ENCODE assay signal across 13 cellular contexts in the genomic region with DNA sequence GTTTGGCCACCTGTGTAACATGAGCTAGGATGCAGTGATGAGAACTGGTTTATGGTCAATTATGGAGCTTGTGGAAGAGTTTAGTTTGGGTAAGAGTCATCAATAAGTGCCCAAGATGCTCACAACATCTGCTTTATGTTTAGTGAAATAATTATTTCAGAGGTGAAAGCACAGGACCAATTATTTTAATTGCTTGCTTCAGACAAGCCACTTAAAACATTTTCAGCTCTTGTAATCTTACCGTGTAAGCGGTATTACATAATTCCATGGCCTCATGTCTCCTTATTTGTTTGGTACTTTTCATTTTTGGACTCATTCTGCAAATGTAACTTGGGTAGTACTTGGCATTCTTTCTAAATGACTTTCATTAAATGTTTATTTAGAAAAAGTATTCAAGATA. TPM values are rescaled to one million over a fixed set of nuclear protein-coding genes. Genes with fewer than 3 reads are reported as not detected.
DNase-seq lines count a peak whose midpoint lies in the region; ATAC-seq and TF ChIP-seq lines count a peak whose summit lies in the region.
"Had no signal": no experiment of that assay in that cellular context is flagged by ENCODE, and none has a peak within 500 bp of the region (broad histone marks: within the 10 kb centered on the region; RNA-seq: fewer than 3 reads in every experiment).

No MANE protein-coding gene starts in this region.

- H3K4me3 ChIP-seq in Loucy (ENCODE audit: low read length, poor library complexity, severe bottlenecking) (peak overlapping the region; percentile 86), mesenchymal stem cell (ENCODE audit: insufficient read depth in 1 of 2, low read depth in 1 of 2, low read length in 2 of 2) (no peak overlapping the region)
- H3K4me3 ChIP-seq: uterus had no signal

- no peak overlapping the region for H3K4ac ChIP-seq in mesenchymal stem cell (ENCODE audit: low read depth in 1 of 2, low read length in 2 of 2)

- H3K27me3 Mint-ChIP-seq in activated B cell treated with CpG ODN at 0.5 μM for 24 hours: no peaks in the 10 kb centered on the region
- H3K27me3 Mint-ChIP-seq: dendritic cell treated with granulocyte-macrophage colony-stimulating factor and Interleukin-4, amounts not matched to agents 40 ng/mL and 50 ng/mL, for 4 days had no signal

- peaks cover 26% of the 10 kb centered on the region for H3K79me1 ChIP-seq in mesenchymal stem cell (replicated peaks; ENCODE audit: low read length, poor library complexity, severe bottlenecking)

- POLR2A ChIA-PET in activated B cell treated with CpG ODN at 0.5 μM for 24 hours (lab: Charles Lee): interaction anchor here (0.7 kb wide), 2 partner anchors 101 to 176 kb away, joined by 3 read pairs; no protein-coding TSS in a partner anchor

- peaks cover 73% of the 10 kb centered on the region; the same call in 1 of the 2 replicates for H3K36me3 ChIP-seq in Loucy (ENCODE audit: insufficient read depth, low read length)
- H3K36me3 ChIP-seq in mesenchymal stem cell (ENCODE audit: control insufficient read depth in 1 of 2, insufficient read depth in 2 of 2, low read depth in 1 of 2, low read length in 2 of 2): no peaks in the 10 kb centered on the region
- H3K36me3 ChIP-seq: uterus had no signal

- H3K4me3 Mint-ChIP-seq in activated B cell treated with CpG ODN at 0.5 μM for 24 hours: peak overlapping the region; percentile 8
- H3K4me3 Mint-ChIP-seq: dendritic cell treated with granulocyte-macrophage colony-stimulating factor and Interleukin-4, amounts not matched to agents 40 ng/mL and 50 ng/mL, for 4 days had no signal

- no peaks in the 10 kb centered on the region for H3K9me3 Mint-ChIP-seq in activated B cell treated with CpG ODN at 0.5 μM for 24 hours
- H3K9me3 Mint-ChIP-seq: dendritic cell treated with granulocyte-macrophage colony-stimulating factor and Interleukin-4, amounts not matched to agents 40 ng/mL and 50 ng/mL, for 4 days had no signal

- no peak overlapping the region for H2AK5ac ChIP-seq in mesenchymal stem cell (ENCODE audit: low read length, severe bottlenecking)

- no peak overlapping the region for H3K18ac ChIP-seq in mesenchymal stem cell (ENCODE audit: low read depth in 1 of 2, low read length in 2 of 2)

- no peak overlapping the region for H2AFZ ChIP-seq in Loucy (ENCODE audit: low read length)
- H2AFZ ChIP-seq in mesenchymal stem cell (ENCODE audit: low read depth, low read length): no peak overlapping the region

- CTCF ChIA-PET in activated B cell treated with CpG ODN at 0.5 μM for 24 hours (lab: Charles Lee): interaction anchor here (1.0 to 1.6 kb wide), 3 partner anchors 8 to 208 kb away, joined by 4 to 5 read pairs (median 4); no protein-coding TSS in a partner anchor

- peaks cover 8% of the 10 kb centered on the region for H3K36me3 Mint-ChIP-seq in activated B cell treated with CpG ODN at 0.5 μM for 24 hours (ENCODE audit: low read depth)

- no peak overlapping the region for H4K91ac ChIP-seq in mesenchymal stem cell (ENCODE audit: low read length)

- no peak overlapping the region for H2BK5ac ChIP-seq in mesenchymal stem cell (ENCODE audit: low read depth, low read length, poor library complexity, severe bottlenecking)

- peaks cover 100% of the 10 kb centered on the region for H3K79me2 ChIP-seq in Loucy (ENCODE audit: insufficient read depth, low read length)

- no peak overlapping the region for H2BK15ac ChIP-seq in mesenchymal stem cell (ENCODE audit: low read depth, poor library complexity, severe bottlenecking)

- H2BK120ac ChIP-seq in mesenchymal stem cell (ENCODE audit: low read depth, low read length): no peak overlapping the region

- H3K4me1 Mint-ChIP-seq in activated B cell treated with CpG ODN at 0.5 μM for 24 hours: peaks cover 79% of the 10 kb centered on the region

- intact Hi-C loops in activated B cell treated with CpG ODN at 0.5 μM for 24 hours (cut with micrococcal nuclease): no loop called here

- H4K20me1 ChIP-seq in Loucy (ENCODE audit: insufficient read depth, low read length, poor library complexity, severe bottlenecking): peaks cover 98% of the 10 kb centered on the region

- no peak for ATAC-seq in activated B cell treated with CpG ODN at 0.5 μM for 24 hours (ENCODE audit: low read depth)
- ATAC-seq in GM18858 (IDR thresholded peaks at IDR 0.05; ENCODE audit: unreplicated experiment): no peak

- no peaks in the 10 kb centered on the region for H3F3A ChIP-seq in Loucy (ENCODE audit: low read depth)

- H3K9me2 ChIP-seq in Loucy (replicated peaks; ENCODE audit: low read depth, low read length): no peaks in the 10 kb centered on the region

- H3K4me1 ChIP-seq in Loucy (ENCODE audit: insufficient read depth, low read length, poor library complexity, severe bottlenecking) (peaks cover 48% of the 10 kb centered on the region), mesenchymal stem cell (ENCODE audit: control insufficient read depth, insufficient read depth, low read depth, low read length) (no peaks in the 10 kb centered on the region)

- H3K27ac Mint-ChIP-seq in activated B cell treated with CpG ODN at 0.5 μM for 24 hours: peak overlapping the region; percentile 57
- H3K27ac Mint-ChIP-seq: dendritic cell treated with granulocyte-macrophage colony-stimulating factor and Interleukin-4, amounts not matched to agents 40 ng/mL and 50 ng/mL, for 4 days had no signal

- H3K9ac ChIP-seq in Loucy (ENCODE audit: low read depth, low read length, poor library complexity, severe bottlenecking) (peak overlapping the region; percentile 95), mesenchymal stem cell (ENCODE audit: low read length) (no peak overlapping the region)

- H3K14ac ChIP-seq in mesenchymal stem cell (ENCODE audit: low read length in 2 of 2): no peak overlapping the region

- H3K4me2 ChIP-seq in Loucy (ENCODE audit: low read depth, low read length, poor library complexity, severe bottlenecking) (peak overlapping the region; percentile 88), mesenchymal stem cell (ENCODE audit: low read length, poor library complexity, severe bottlenecking) (no peak overlapping the region)

- no peak overlapping the region for H3K27ac ChIP-seq in mesenchymal stem cell (ENCODE audit: low read length, poor library complexity, severe bottlenecking)

- TF ChIP-seq CTCF in Loucy (conservative IDR thresholded peaks at IDR 0.05; ENCODE audit: low read length): no peak
- TF ChIP-seq CTCF in activated B cell treated with CpG ODN at 0.5 μM for 24 hours (IDR thresholded peaks at IDR 0.05): no peak

- H3K9me3 ChIP-seq in Loucy (ENCODE audit: insufficient read depth, low read depth, low read length): no peaks in the 10 kb centered on the region
- no peaks in the 10 kb centered on the region for H3K9me3 ChIP-seq in mesenchymal stem cell (ENCODE audit: control insufficient read depth, low read length)
- H3K9me3 ChIP-seq: uterus had no signal

- peaks cover 15% of the 10 kb centered on the region for H3K27me3 ChIP-seq in Loucy (ENCODE audit: insufficient read depth, low read length, poor library complexity, severe bottlenecking)
- H3K27me3 ChIP-seq in mesenchymal stem cell (ENCODE audit: control insufficient read depth in 1 of 2, insufficient read depth in 1 of 2, low read length in 2 of 2): no peaks in the 10 kb centered on the region
- H3K27me3 ChIP-seq: uterus had no signal

- no peak overlapping the region for H2BK12ac ChIP-seq in mesenchymal stem cell (ENCODE audit: low read length in 2 of 2)

- DNase-seq in NCI-H1092 treated with DMSO at 0.1 percent for 48 hours (lab: John Stamatoyannopoulos, UW) (peak; percentile 39), NCI-H1092 (lab: John Stamatoyannopoulos, UW) (no peak), activated B cell treated with CpG ODN at 0.5 μM for 24 hours (no peak), mesenchymal stem cell (peak; percentile 36), Kasumi-1 (lab: John Stamatoyannopoulos, UW) (no peak), NCI-H2196 treated with DMSO at 0.1 percent for 48 hours (lab: John Stamatoyannopoulos, UW; ENCODE audit: unreplicated experiment) (no peak)
- DNase-seq: MM.1S; SHP77 treated with DMSO at 0.1 percent for 48 hours; stimulated activated CD4-positive, alpha-beta T cell treated with anti-CD3 and anti-CD28 coated beads, Interleukin-4, amount 100 ng/mL, for 4 hours; uterus had no signal

- no CpG with 5 or more reads among the region's 2 CpGs for whole genome bisulfite sequencing in mesenchymal stem cell

- no peak overlapping the region for H4K8ac ChIP-seq in mesenchymal stem cell (ENCODE audit: low read length)

- no peak overlapping the region for H3K23ac ChIP-seq in mesenchymal stem cell (ENCODE audit: low read length in 2 of 2)

RNA-seq across cellular contexts. Expression of gene B3GNT2, which starts 5.4 kb away (rescaled TPM):
- 34.0 and 34.9 TPM in 2 replicates for total RNA-seq in activated B cell treated with CpG ODN at 0.5 μM for 24 hours
- 22.1 TPM for polyA plus RNA-seq in mesenchymal stem cell (2013, experiment 1 of 2)
- polyA plus RNA-seq in mesenchymal stem cell (2013, experiment 2 of 2): 24.1 TPM

Comparison
In these comparisons a context has a peak if more than half of its experiments do, and no peak if none do; other contexts are left out.
1. DNase-seq: peak in NCI-H1092 treated with DMSO at 0.1 percent for 48 hours (single experiment) and mesenchymal stem cell (single experiment); none in NCI-H1092 (single experiment), activated B cell treated with CpG ODN at 0.5 μM for 24 hours (single experiment), Kasumi-1 (0 of 2) and NCI-H2196 treated with DMSO at 0.1 percent for 48 hours (single experiment).